ENCODE assay signal across 16 cellular contexts in the genomic region with DNA sequence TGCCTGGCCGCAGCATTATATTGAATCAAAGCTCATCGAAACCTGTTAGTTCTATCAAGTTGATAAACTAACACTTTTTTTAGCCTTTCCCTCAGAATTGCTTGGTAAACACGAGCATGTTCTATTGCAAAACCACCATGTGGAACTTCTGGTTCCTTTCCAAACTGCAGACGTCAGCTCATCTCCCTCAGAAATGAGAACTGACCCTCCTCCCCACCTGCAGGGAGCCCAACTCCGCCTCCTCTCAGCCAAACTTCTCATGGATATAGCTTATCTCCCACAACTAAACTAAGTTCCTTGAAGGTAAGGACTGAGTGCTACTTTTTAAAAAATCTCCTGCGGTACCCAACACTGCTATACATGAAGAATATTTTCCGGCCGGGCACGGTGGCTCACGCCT. TPM values are rescaled to one million over a fixed set of nuclear protein-coding genes. Genes with fewer than 3 reads are reported as not detected.
A peak's percentile ranks its signal among the peaks of the same experiment; 100 is the strongest.
DNase-seq lines count a peak whose midpoint lies in the region; ATAC-seq, FAIRE-seq and TF ChIP-seq lines count a peak whose summit lies in the region.
"Had no signal": no experiment of that assay in that cellular context is flagged by ENCODE, and none has a peak within 500 bp of the region (broad histone marks: within the 10 kb centered on the region; RNA-seq: fewer than 3 reads in every experiment).

No MANE protein-coding gene starts in this region.

- no peak for TF ChIP-seq RAD21 in Ishikawa (IDR thresholded peaks at IDR 0.05; ENCODE audit: low read depth)

- H3K27ac ChIP-seq in caudate nucleus (ENCODE audit: low read depth, low read length), result peak overlapping the region; percentile 76
- peak overlapping the region; percentile 67 to 72 for H3K27ac ChIP-seq in kidney (ENCODE audit: low read depth in 2 of 2, low read length in 2 of 2)
- H3K27ac ChIP-seq: WERI-Rb-1 had no signal

- TF ChIP-seq EP300 in Ishikawa (IDR thresholded peaks at IDR 0.05; ENCODE audit: borderline replicate concordance), result no peak

- ATAC-seq in HG03196 (IDR thresholded peaks at IDR 0.05; ENCODE audit: unreplicated experiment), result no peak
- ATAC-seq in GM18520 (IDR thresholded peaks at IDR 0.05; ENCODE audit: unreplicated experiment), result no peak
- no peak for ATAC-seq in activated T-helper 17 cell treated with anti-CD3 and anti-CD28 coated beads, Interleukin-2, amount 50 U/mL, for 72 hours (replicated peaks)
- ATAC-seq: activated T-cell treated with anti-CD3 and anti-CD28 coated beads, Interleukin-2, amount 50 U/mL, for 4 hours had no signal

- H3K4me1 ChIP-seq in kidney (ENCODE audit: control insufficient read depth in 1 of 2, insufficient read depth in 1 of 2, low read depth in 1 of 2, low read length in 2 of 2), result peaks cover 5% of the 10 kb centered on the region in 2 donors

- H3K4me3 Mint-ChIP-seq in activated T-helper 17 cell treated with anti-CD3 and anti-CD28 coated beads, Interleukin-2, amount 50 U/mL, for 72 hours, result no peak overlapping the region
- H3K4me3 Mint-ChIP-seq: activated T-cell treated with anti-CD3 and anti-CD28 coated beads, Interleukin-2, amount 50 U/mL, for 4 hours; naive B cell had no signal

- peaks cover 68% of the 10 kb centered on the region for H3K36me3 Mint-ChIP-seq in activated T-helper 17 cell treated with anti-CD3 and anti-CD28 coated beads, Interleukin-2, amount 50 U/mL, for 72 hours (ENCODE audit: low read depth)

- H3K4me1 Mint-ChIP-seq in activated T-helper 17 cell treated with anti-CD3 and anti-CD28 coated beads, Interleukin-2, amount 50 U/mL, for 72 hours, result no peaks in the 10 kb centered on the region

- H3K9ac ChIP-seq in kidney (ENCODE audit: low read length in 2 of 2), result no peak overlapping the region

- H3K36me3 ChIP-seq in kidney (ENCODE audit: control insufficient read depth in 1 of 2, insufficient read depth in 2 of 2, low read length in 2 of 2), result peaks cover 5 to 12% of the 10 kb centered on the region in 2 donors

- intact Hi-C loops in kidney (cut with DNase I), result no loop called here

- FAIRE-seq in kidney (lab: Jason Lieb, UNC), result no peak

- peak in 5 of 61 donors; percentile 2 to 15 (median 6) for DNase-seq in caudate nucleus (lab: John Stamatoyannopoulos, UW)
- DNase-seq in kidney, result no peak
- DNase-seq in superior temporal gyrus (ENCODE audit: extremely low spot score), result peak; percentile 39
- no peak for DNase-seq in NCI-H128 (lab: John Stamatoyannopoulos, UW; ENCODE audit: unreplicated experiment)
- DNase-seq: activated T-cell treated with anti-CD3 and anti-CD28 coated beads, Interleukin-2, amount 50 U/mL, for 4 hours; central memory CD4-positive, alpha-beta T cell; DMS79; naive B cell; NCI-H2081 treated with DMSO at 0.1 percent for 48 hours; stimulated activated naive CD4-positive, alpha-beta T cell treated with Interleukin-2 at 50 U/mL for 16 hours; WERI-Rb-1 had no signal

- no peaks in the 10 kb centered on the region for H3K9me3 ChIP-seq in kidney (ENCODE audit: control insufficient read depth in 1 of 2, low read length in 2 of 2)

- no peak for TF ChIP-seq CTCF in kidney (IDR thresholded peaks at IDR 0.05; ENCODE audit: borderline replicate concordance, extremely low read depth, insufficient read depth)

- H3K9me3 Mint-ChIP-seq in activated T-helper 17 cell treated with anti-CD3 and anti-CD28 coated beads, Interleukin-2, amount 50 U/mL, for 72 hours, result no peaks in the 10 kb centered on the region
- H3K9me3 Mint-ChIP-seq: activated T-cell treated with anti-CD3 and anti-CD28 coated beads, Interleukin-2, amount 50 U/mL, for 4 hours; naive B cell had no signal

- H3K27ac Mint-ChIP-seq in activated T-helper 17 cell treated with anti-CD3 and anti-CD28 coated beads, Interleukin-2, amount 50 U/mL, for 72 hours, result no peak overlapping the region
- H3K27ac Mint-ChIP-seq: naive B cell had no signal

- no peaks in the 10 kb centered on the region for H3K27me3 Mint-ChIP-seq in activated T-helper 17 cell treated with anti-CD3 and anti-CD28 coated beads, Interleukin-2, amount 50 U/mL, for 72 hours
- H3K27me3 Mint-ChIP-seq: naive B cell had no signal

- no peak overlapping the region for H3K4me3 ChIP-seq in kidney (ENCODE audit: low read length in 2 of 2)

TF ChIP-seq in Ishikawa, 13 proteins besides CTCF, POLR2A, EP300 and RAD21:
- TF ChIP-seq, protein P1, sequence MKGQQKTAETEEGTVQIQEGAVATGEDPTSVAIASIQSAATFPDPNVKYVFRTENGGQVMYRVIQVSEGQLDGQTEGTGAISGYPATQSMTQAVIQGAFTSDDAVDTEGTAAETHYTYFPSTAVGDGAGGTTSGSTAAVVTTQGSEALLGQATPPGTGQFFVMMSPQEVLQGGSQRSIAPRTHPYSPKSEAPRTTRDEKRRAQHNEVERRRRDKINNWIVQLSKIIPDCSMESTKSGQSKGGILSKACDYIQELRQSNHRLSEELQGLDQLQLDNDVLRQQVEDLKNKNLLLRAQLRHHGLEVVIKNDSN (IDR thresholded peaks at IDR 0.05), result no peak
- TF ChIP-seq CEBPB (IDR thresholded peaks at IDR 0.05) (peak; percentile 60), NFIC (IDR thresholded peaks at IDR 0.05) (no peak; the same call in 1 of the 2 replicates), FOXM1 (IDR thresholded peaks at IDR 0.05; ENCODE audit: borderline replicate concordance, low read depth) (no peak)
- TF ChIP-seq, protein P2, sequence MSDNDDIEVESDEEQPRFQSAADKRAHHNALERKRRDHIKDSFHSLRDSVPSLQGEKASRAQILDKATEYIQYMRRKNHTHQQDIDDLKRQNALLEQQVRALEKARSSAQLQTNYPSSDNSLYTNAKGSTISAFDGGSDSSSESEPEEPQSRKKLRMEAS (IDR thresholded peaks at IDR 0.05), result 0 out of 2 replicates have a peak, but pooled peaks have one; percentile 23

RNA-seq across cellular contexts. Expression of a gene that starts 6.7 kb away (rescaled TPM):
- total RNA-seq in kidney, result 162 TPM
- 241 TPM for polyA plus RNA-seq in kidney (ENCODE audit: insufficient read depth, low read depth, low replicate concordance)
- total RNA-seq in activated T-helper 17 cell treated with anti-CD3 and anti-CD28 coated beads, Interleukin-2, amount 50 U/mL, for 72 hours, result 10 to 100 TPM; 47.0 to 85.6 TPM

RNA-seq across cellular contexts. Expression of a gene that starts 21.0 kb away (rescaled TPM):
- 1.2 TPM for total RNA-seq in kidney
- polyA plus RNA-seq in kidney (ENCODE audit: insufficient read depth, low read depth, low replicate concordance), result 0.82 TPM
- total RNA-seq in activated T-helper 17 cell treated with anti-CD3 and anti-CD28 coated beads, Interleukin-2, amount 50 U/mL, for 72 hours, result not detected
- total RNA-seq: RPMI7951 had no signal

RNA-seq across cellular contexts. Expression of a gene that starts 41.5 kb away (rescaled TPM):
- 22.4 TPM for total RNA-seq in kidney
- 3.1 TPM for polyA plus RNA-seq in kidney (ENCODE audit: insufficient read depth, low read depth, low replicate concordance)
- 10 to 100 TPM; 21.7 to 25.5 TPM for total RNA-seq in activated T-helper 17 cell treated with anti-CD3 and anti-CD28 coated beads, Interleukin-2, amount 50 U/mL, for 72 hours

RNA-seq across cellular contexts. Expression of a gene that starts 41.8 kb away (rescaled TPM):
- total RNA-seq in kidney, result 30.3 TPM
- polyA plus RNA-seq in kidney (ENCODE audit: insufficient read depth, low read depth, low replicate concordance), result 7.9 TPM
- total RNA-seq in activated T-helper 17 cell treated with anti-CD3 and anti-CD28 coated beads, Interleukin-2, amount 50 U/mL, for 72 hours, result 10 to 100 TPM; 69.7 to 81.6 TPM
